8 cellular contexts compared by ENCODE assay signal in genomic region chr4:153466637-153467153, GRCh38. TPM values are rescaled to one million over a fixed set of nuclear protein-coding genes. Genes with fewer than 3 reads are reported as not detected.
DNase-seq lines count a peak whose midpoint lies in the region; ATAC-seq and TF ChIP-seq lines count a peak whose summit lies in the region.

No MANE protein-coding gene starts in this region.

- H3K27me3 ChIP-seq in right atrium auricular region: no peaks in the 10 kb centered on the region
- H3K27me3 ChIP-seq in smooth muscle cell (ENCODE audit: low read depth): no peaks in the 10 kb centered on the region

- peak overlapping the region; percentile 79 to 84 for H3K27ac ChIP-seq in right atrium auricular region
- H3K27ac ChIP-seq in smooth muscle cell (ENCODE audit: low read depth): no peak overlapping the region

- H3K36me3 ChIP-seq in right atrium auricular region: no peaks in the 10 kb centered on the region
- no peaks in the 10 kb centered on the region for H3K36me3 ChIP-seq in smooth muscle cell (ENCODE audit: low read depth)

- TF ChIP-seq CTCF in AG04449 (IDR thresholded peaks at IDR 0.05; ENCODE audit: insufficient read depth, low read length, missing control alignments) (no peak), right atrium auricular region (IDR thresholded peaks at IDR 0.05) (no peak), smooth muscle cell (IDR thresholded peaks at IDR 0.05; ENCODE audit: borderline replicate concordance, insufficient read depth, poor library complexity, severe bottlenecking) (no peak)

- H2AFZ ChIP-seq in smooth muscle cell (ENCODE audit: low read depth): peak overlapping the region; percentile 97

- DNase-seq in AG04449 (ENCODE audit: low read depth, low spot score): no peak
- DNase-seq in activated naive CD4-positive, alpha-beta T cell treated with anti-CD3 and anti-CD28 coated beads for 36 hours: no peak
- no peak for DNase-seq in right atrium auricular region (ENCODE audit: low spot score)
- DNase-seq in smooth muscle cell (lab: John Stamatoyannopoulos, UW; ENCODE audit: unreplicated experiment): no peak
- no peak for DNase-seq in mesenteric fat pad (ENCODE audit: low spot score)
- no peak for DNase-seq in pons (ENCODE audit: low spot score)

- peaks cover 33% of the 10 kb centered on the region for H3K36me3 Mint-ChIP-seq in activated naive CD4-positive, alpha-beta T cell treated with anti-CD3 and anti-CD28 coated beads for 36 hours (ENCODE audit: low read depth)

- POLR2A ChIA-PET in AG04449 (lab: Yijun Ruan, JAX): interaction anchor here (0.6 to 1.9 kb wide), 4 partner anchors 20 to 118 kb away, joined by 3 to 9 read pairs (median 4); no protein-coding TSS in a partner anchor

- H3K4me3 ChIP-seq in AG04449 (ENCODE audit: low read depth, low read length) (peak overlapping the region; percentile 80), right atrium auricular region (peak overlapping the region; percentile 62 to 90), smooth muscle cell (peak overlapping the region; percentile 94)

- under 1% methylated on average over 48 of the region's 48 CpGs for WGBS in smooth muscle cell (ENCODE audit: low lambda C conversion rate)

- CTCF ChIA-PET in AG04449 (lab: Yijun Ruan, JAX): interaction anchor here (0.7 to 3.3 kb wide), 9 partner anchors 12 to 123 kb away, joined by 3 to 20 read pairs (median 5); partner anchors contain the start of gene MND1
- CTCF ChIA-PET in activated naive CD4-positive, alpha-beta T cell treated with anti-CD3 and anti-CD28 coated beads for 36 hours (lab: Charles Lee): interaction anchor here (1.0 to 5.6 kb wide), 19 partner anchors 12 to 173 kb away, joined by 3 to 30 read pairs (median 4); no protein-coding TSS in a partner anchor

- intact Hi-C loops in activated naive CD4-positive, alpha-beta T cell treated with anti-CD3 and anti-CD28 coated beads for 36 hours (cut with micrococcal nuclease): no loop called here

- H3K27me3 Mint-ChIP-seq in activated naive CD4-positive, alpha-beta T cell treated with anti-CD3 and anti-CD28 coated beads for 36 hours (ENCODE audit: low read depth): no peaks in the 10 kb centered on the region

- no peaks in the 10 kb centered on the region for H3K9me3 ChIP-seq in right atrium auricular region
- no peaks in the 10 kb centered on the region for H3K9me3 ChIP-seq in smooth muscle cell (replicated peaks; ENCODE audit: low read depth)

- H3F3A ChIP-seq in smooth muscle cell (ENCODE audit: low read depth): peaks cover 12% of the 10 kb centered on the region

- H3K9me3 Mint-ChIP-seq in activated naive CD4-positive, alpha-beta T cell treated with anti-CD3 and anti-CD28 coated beads for 36 hours: no peaks in the 10 kb centered on the region

- peak; percentile 13 for ATAC-seq in GM19324 (IDR thresholded peaks at IDR 0.05; ENCODE audit: low FRiP score, unreplicated experiment)
- peak; percentile 12 for ATAC-seq in HG03520 (IDR thresholded peaks at IDR 0.05; ENCODE audit: unreplicated experiment)

- H3K4me3 Mint-ChIP-seq in activated naive CD4-positive, alpha-beta T cell treated with anti-CD3 and anti-CD28 coated beads for 36 hours: peak overlapping the region; percentile 95

- peak overlapping the region; percentile 96 for H3K27ac Mint-ChIP-seq in activated naive CD4-positive, alpha-beta T cell treated with anti-CD3 and anti-CD28 coated beads for 36 hours

- H3K4me2 ChIP-seq in smooth muscle cell: peak overlapping the region; percentile 99

- H4K20me1 ChIP-seq in smooth muscle cell (ENCODE audit: low read depth): peaks cover 14% of the 10 kb centered on the region

- peaks cover 18% of the 10 kb centered on the region for H3K79me2 ChIP-seq in smooth muscle cell (ENCODE audit: low read depth)

- peak overlapping the region; percentile 60 for H3K9ac ChIP-seq in smooth muscle cell (ENCODE audit: low read depth)

- H3K4me1 ChIP-seq in right atrium auricular region (peaks cover 0 to 46% of the 10 kb centered on the region in 2 donors), smooth muscle cell (ENCODE audit: low read depth) (peaks cover 9% of the 10 kb centered on the region)

- peaks cover 38% of the 10 kb centered on the region for H3K4me1 Mint-ChIP-seq in activated naive CD4-positive, alpha-beta T cell treated with anti-CD3 and anti-CD28 coated beads for 36 hours (ENCODE audit: low read depth)

RNA-seq across cellular contexts. Expression of gene TMEM131L, which starts 0.5 kb away (rescaled TPM):
- 10 to 100 TPM; 37.6 to 41.6 TPM for total RNA-seq in activated naive CD4-positive, alpha-beta T cell treated with anti-CD3 and anti-CD28 coated beads for 36 hours
- total RNA-seq in right atrium auricular region: 10 to 100 TPM; 10.9 to 15.4 TPM
- 6.7 and 12.9 TPM in 2 replicates for total RNA-seq in smooth muscle cell
- 2.6 and 4.3 TPM in 2 replicates for polyA plus RNA-seq in smooth muscle cell
- total RNA-seq in mesenteric fat pad: 27.0 TPM
